Comparison of ENCODE assay signal across 8 cellular contexts in genomic region chr19:3186377-3186688, GRCh38. TPM values are rescaled to one million over a fixed set of nuclear protein-coding genes. Genes with fewer than 3 reads are reported as not detected.
DNase-seq lines count a peak whose midpoint lies in the region; ATAC-seq and TF ChIP-seq lines count a peak whose summit lies in the region.

No MANE protein-coding gene starts in this region.

- H3K36me3 ChIP-seq in MM.1S (replicated peaks; ENCODE audit: insufficient read depth, low read length) (no peaks in the 10 kb centered on the region), duodenal mucosa (ENCODE audit: control insufficient read depth in 1 of 2, insufficient read depth in 2 of 2, low read length in 2 of 2) (peaks cover 0 to 3% of the 10 kb centered on the region in 2 donors), neural cell (ENCODE audit: insufficient read depth, low read length) (no peaks in the 10 kb centered on the region)

- H4K20me1 ChIP-seq in MM.1S (ENCODE audit: insufficient read depth, low read length) (peaks cover 7% of the 10 kb centered on the region; the same call in 1 of the 2 replicates), neural cell (ENCODE audit: insufficient read depth) (no peaks in the 10 kb centered on the region)

- H2AFZ ChIP-seq in MM.1S (ENCODE audit: low read length) = peak overlapping the region; percentile 82
- H2AFZ ChIP-seq in neural cell (ENCODE audit: low read depth, low read length) = no peak overlapping the region

- no peak for TF ChIP-seq CTCF in MM.1S (IDR thresholded peaks at IDR 0.05; ENCODE audit: low read length)
- no peak for TF ChIP-seq CTCF in neural cell (IDR thresholded peaks at IDR 0.05; ENCODE audit: poor library complexity, severe bottlenecking)

- H3K9ac ChIP-seq in MM.1S (ENCODE audit: low read length) (peak overlapping the region; percentile 90), duodenal mucosa (ENCODE audit: low read depth in 1 of 2, low read length in 2 of 2) (peak overlapping the region; percentile 88 to 94), neural cell (ENCODE audit: low read length) (peak overlapping the region; percentile 72)

- peaks cover 55% of the 10 kb centered on the region for H3K79me2 ChIP-seq in MM.1S (ENCODE audit: low read length)
- peaks cover 10% of the 10 kb centered on the region for H3K79me2 ChIP-seq in neural cell (replicated peaks; ENCODE audit: insufficient read depth, low read length)

- H3F3A ChIP-seq in MM.1S (ENCODE audit: insufficient read depth, low read length) = no peaks in the 10 kb centered on the region
- no peaks in the 10 kb centered on the region for H3F3A ChIP-seq in neural cell (ENCODE audit: insufficient read depth, low read length, poor library complexity, severe bottlenecking)

- H3K9me3 ChIP-seq in MM.1S (replicated peaks; ENCODE audit: insufficient read depth, low read length) (no peaks in the 10 kb centered on the region), duodenal mucosa (ENCODE audit: control insufficient read depth in 1 of 2, low read length in 2 of 2) (no peaks in the 10 kb centered on the region), neural cell (ENCODE audit: low read length) (no peaks in the 10 kb centered on the region)

- peak; percentile 3 for ATAC-seq in GM19035 (IDR thresholded peaks at IDR 0.05; ENCODE audit: unreplicated experiment)

- H3K4me1 ChIP-seq in MM.1S (ENCODE audit: low read length) = peaks cover 9% of the 10 kb centered on the region
- H3K4me1 ChIP-seq in duodenal mucosa (ENCODE audit: control insufficient read depth in 1 of 2, insufficient read depth in 2 of 2, low read length in 2 of 2) = peaks cover 33 to 48% of the 10 kb centered on the region in 2 donors

- no peak for DNase-seq in MM.1S
- DNase-seq in HK-2 (ENCODE audit: unreplicated experiment) = no peak
- no peak for DNase-seq in NK-92 (lab: John Stamatoyannopoulos, UW; ENCODE audit: unreplicated experiment)
- DNase-seq in SHP77 treated with DMSO at 0.1 percent for 48 hours (lab: John Stamatoyannopoulos, UW) = no peak
- no peak for DNase-seq in UCSD-AML1 (lab: John Stamatoyannopoulos, UW; ENCODE audit: unreplicated experiment)

- TF ChIP-seq RAD21 in neural cell (conservative IDR thresholded peaks at IDR 0.05) = no peak

- H3K4me3 ChIP-seq in MM.1S (ENCODE audit: low read length) (peak overlapping the region; percentile 97), duodenal mucosa (ENCODE audit: low read depth in 1 of 2, low read length in 2 of 2) (peak overlapping the region; percentile 84 to 90), neural cell (ENCODE audit: low read length) (peak overlapping the region; percentile 98)

- H3K27ac ChIP-seq in MM.1S (ENCODE audit: low read length) = no peak overlapping the region
- peak overlapping the region; percentile 50 for H3K27ac ChIP-seq in duodenal mucosa (ENCODE audit: low read depth, low read length)
- no peak overlapping the region for H3K27ac ChIP-seq in neural cell (ENCODE audit: low read length)

- H3K9me2 ChIP-seq in MM.1S (replicated peaks; ENCODE audit: insufficient read depth, low read length) (no peaks in the 10 kb centered on the region), neural cell (ENCODE audit: insufficient read depth, low read length) (no peaks in the 10 kb centered on the region)

- H3K4me2 ChIP-seq in MM.1S (ENCODE audit: low read depth, low read length) (peak overlapping the region; percentile 76), neural cell (ENCODE audit: low read length) (peak overlapping the region; percentile 78)

- peaks cover 7% of the 10 kb centered on the region; the same call in 1 of the 2 replicates for H3K27me3 ChIP-seq in MM.1S (replicated peaks; ENCODE audit: insufficient read depth, low read length)
- H3K27me3 ChIP-seq in duodenal mucosa (ENCODE audit: control insufficient read depth in 1 of 2, insufficient read depth in 2 of 2, low read length in 2 of 2) = no peaks in the 10 kb centered on the region
- no peaks in the 10 kb centered on the region for H3K27me3 ChIP-seq in neural cell (ENCODE audit: insufficient read depth, low read depth, low read length)

- TF ChIP-seq EP300 in neural cell (conservative IDR thresholded peaks at IDR 0.05; ENCODE audit: poor library complexity, severe bottlenecking) = no peak

TF ChIP-seq in neural cell, 6 proteins besides CTCF, POLR2A, EP300 and RAD21:
- TF ChIP-seq EZH2 (IDR thresholded peaks at IDR 0.05; ENCODE audit: borderline replicate concordance, insufficient read depth, low read length, poor library complexity, severe bottlenecking) (no peak), MXI1 (conservative IDR thresholded peaks at IDR 0.05; ENCODE audit: poor library complexity, severe bottlenecking) (no peak), SMC3 (conservative IDR thresholded peaks at IDR 0.05; ENCODE audit: poor library complexity) (no peak), POLR2AphosphoS5 (IDR thresholded peaks at IDR 0.05) (no peak), TAF1 (IDR thresholded peaks at IDR 0.05; ENCODE audit: low read depth) (no peak), REST (IDR thresholded peaks at IDR 0.05; ENCODE audit: borderline replicate concordance) (no peak)
TF ChIP-seq in neural cell: peak in this region for 0.

RNA-seq across cellular contexts. Expression of gene NCLN, which starts 0.6 kb away (rescaled TPM):
- polyA plus RNA-seq in neural cell = 21.1 and 23.5 TPM in 2 replicates
- 13.7 and 20.9 TPM in 2 replicates for polyA minus RNA-seq in neural cell

RNA-seq across cellular contexts. Expression of gene S1PR4, which starts 7.8 kb away (rescaled TPM):
- polyA plus RNA-seq in neural cell = not detected in 2 replicates
- polyA minus RNA-seq in neural cell = not detected in 2 replicates

RNA-seq across cellular contexts. Expression of gene CELF5, which starts 38.1 kb away (rescaled TPM):
- 130 and 147 TPM in 2 replicates for polyA plus RNA-seq in neural cell
- polyA minus RNA-seq in neural cell = 103 and 118 TPM in 2 replicates

RNA-seq across cellular contexts. Expression of gene GNA15, which starts 50.5 kb away (rescaled TPM):
- not detected in 2 replicates for polyA plus RNA-seq in neural cell
- not detected in 2 replicates for polyA minus RNA-seq in neural cell
